Comparison of ENCODE assay signal across 24 cellular contexts in the genomic region with DNA sequence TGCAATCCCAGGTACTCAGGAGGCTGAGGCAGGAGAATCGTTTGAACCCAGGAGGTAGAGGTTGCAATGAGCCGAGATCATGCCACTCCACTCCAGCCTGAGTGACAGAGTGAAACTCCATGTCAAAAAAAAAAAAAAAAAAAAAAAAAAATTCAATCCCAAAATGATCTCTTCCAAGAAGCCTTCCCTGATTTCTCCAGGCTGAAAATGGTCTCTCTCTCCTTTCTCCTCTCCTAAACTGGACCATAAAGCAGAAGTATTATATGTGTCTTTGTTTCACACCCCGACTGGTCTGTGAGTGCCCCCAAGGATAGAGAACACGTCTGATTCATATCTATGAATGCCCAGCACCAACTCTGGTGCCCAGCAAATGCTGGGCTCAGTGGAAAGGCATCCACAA. TPM values are rescaled to one million over a fixed set of nuclear protein-coding genes. Genes with fewer than 3 reads are reported as not detected.
A peak's percentile ranks its signal among the peaks of the same experiment; 100 is the strongest.
DNase-seq lines count a peak whose midpoint lies in the region; ATAC-seq, FAIRE-seq and TF ChIP-seq lines count a peak whose summit lies in the region.
"Had no signal": no experiment of that assay in that cellular context is flagged by ENCODE, and none has a peak within 500 bp of the region (broad histone marks: within the 10 kb centered on the region; RNA-seq: fewer than 3 reads in every experiment).

No MANE protein-coding gene starts in this region.

- H3K9me3 Mint-ChIP-seq in chondrocyte (ENCODE audit: low read depth) (no peaks in the 10 kb centered on the region), GM23338 (no peaks in the 10 kb centered on the region)
- H3K9me3 Mint-ChIP-seq: CD4-positive, alpha-beta memory T cell; CD4-positive, CD25-positive, alpha-beta regulatory T cell; CD8-positive, alpha-beta memory T cell had no signal

- H3K36me3 Mint-ChIP-seq in chondrocyte (ENCODE audit: low read depth) (peaks cover 6% of the 10 kb centered on the region), GM23338 (ENCODE audit: low read depth) (peaks cover 32% of the 10 kb centered on the region)
- H3K36me3 Mint-ChIP-seq: CD4-positive, alpha-beta memory T cell; CD4-positive, CD25-positive, alpha-beta regulatory T cell; CD8-positive, alpha-beta memory T cell had no signal

- FAIRE-seq in A549 (lab: Jason Lieb, UNC), result no peak
- FAIRE-seq: GM12878, GM12892, GM18507 had no signal

- TF ChIP-seq POLR2A in A549 (IDR thresholded peaks at IDR 0.05; ENCODE audit: low read length), result no peak

- H3K27me3 Mint-ChIP-seq in chondrocyte (ENCODE audit: low read depth) (no peaks in the 10 kb centered on the region), GM23338 (ENCODE audit: insufficient read depth, low read depth, poor library complexity) (peaks cover 3% of the 10 kb centered on the region)
- H3K27me3 Mint-ChIP-seq: CD4-positive, alpha-beta memory T cell; CD4-positive, CD25-positive, alpha-beta regulatory T cell had no signal

- H3K9me3 ChIP-seq in A549, result no peaks in the 10 kb centered on the region
- H3K9me3 ChIP-seq: BE2C, BLaER1 had no signal

- DNase-seq in A549 (ENCODE audit: low read depth in 1 of 2, low spot score in 1 of 2), result no peak
- peak; percentile 6 for DNase-seq in chondrocyte (ENCODE audit: low spot score)
- DNase-seq in dedifferentiated amniotic fluid mesenchymal stem cell (ENCODE audit: extremely low spot score), result no peak
- DNase-seq in T1000 (lab: John Stamatoyannopoulos, UW), result no peak
- no peak for DNase-seq in GM23338 (ENCODE audit: low spot score)
- DNase-seq: ACHN; BE2C; C1 segment of cervical spinal cord; CD4-positive, alpha-beta memory T cell; CD4-positive, CD25-positive, alpha-beta regulatory T cell; CD8-positive, alpha-beta memory T cell; COR-L47; DMS 273 treated with DMSO at 0.1 percent for 48 hours; DMS153; DMS53; DMS79; DND-41; EL; GDM1 had no signal

- H3K4me2 ChIP-seq in A549 (no peak overlapping the region), GM23338 (no peak overlapping the region)
- H3K4me2 ChIP-seq: BLaER1 had no signal

- H2AFZ ChIP-seq in GM23338, result no peak overlapping the region

- peaks cover 5% of the 10 kb centered on the region; the same call in 1 of the 2 replicates for H3K36me3 ChIP-seq in GM23338 (ENCODE audit: insufficient read depth)
- H3K36me3 ChIP-seq: BE2C had no signal

- H3K4me1 Mint-ChIP-seq in chondrocyte (ENCODE audit: low read depth) (no peaks in the 10 kb centered on the region), GM23338 (no peaks in the 10 kb centered on the region)
- H3K4me1 Mint-ChIP-seq: CD14-positive monocyte; CD4-positive, alpha-beta memory T cell; CD4-positive, CD25-positive, alpha-beta regulatory T cell; CD8-positive, alpha-beta memory T cell had no signal

- no peaks in the 10 kb centered on the region for H3K9me2 ChIP-seq in GM23338 (ENCODE audit: insufficient read depth)

- no peak for TF ChIP-seq CTCF in A549 (IDR thresholded peaks at IDR 0.05)
- TF ChIP-seq CTCF in chondrocyte (IDR thresholded peaks at IDR 0.05), result no peak
- TF ChIP-seq CTCF in GM23338 (conservative IDR thresholded peaks at IDR 0.05; ENCODE audit: low read depth in 2 of 2), result no peak

- H3K4me1 ChIP-seq in A549 (no peaks in the 10 kb centered on the region), GM23338 (ENCODE audit: insufficient read depth) (no peaks in the 10 kb centered on the region)
- H3K4me1 ChIP-seq: BE2C had no signal

- no peak for TF ChIP-seq EP300 in A549 (IDR thresholded peaks at IDR 0.05)

- TF ChIP-seq RAD21 in A549 (conservative IDR thresholded peaks at IDR 0.05 in 1 of 2, IDR thresholded peaks at IDR 0.05 in 1 of 2), result no peak

- no peak overlapping the region for H3K4me3 Mint-ChIP-seq in chondrocyte (ENCODE audit: unreplicated experiment)
- H3K4me3 Mint-ChIP-seq in GM23338, result no peak overlapping the region
- H3K4me3 Mint-ChIP-seq: CD14-positive monocyte; CD4-positive, alpha-beta memory T cell; CD4-positive, CD25-positive, alpha-beta regulatory T cell; CD8-positive, alpha-beta memory T cell had no signal

- H3K27ac Mint-ChIP-seq in chondrocyte (ENCODE audit: unreplicated experiment) (no peak overlapping the region), GM23338 (no peak overlapping the region)
- H3K27ac Mint-ChIP-seq: CD4-positive, alpha-beta memory T cell; CD4-positive, CD25-positive, alpha-beta regulatory T cell; CD8-positive, alpha-beta memory T cell had no signal

- no peak overlapping the region for H3K27ac ChIP-seq in A549
- H3K27ac ChIP-seq in GM23338 (ENCODE audit: low read depth), result no peak overlapping the region
- H3K27ac ChIP-seq: BLaER1 had no signal

- H3K27me3 ChIP-seq in GM23338 (ENCODE audit: insufficient read depth), result no peaks in the 10 kb centered on the region
- H3K27me3 ChIP-seq: BE2C had no signal

- H3F3A ChIP-seq in GM23338 (replicated peaks; ENCODE audit: low read depth), result no peaks in the 10 kb centered on the region

- CTCF ChIA-PET in A549 (lab: Yijun Ruan, JAX), result interaction anchor here (1.7 kb wide), 1 partner anchor 15 kb away, joined by 3 read pairs; no protein-coding TSS in a partner anchor

- H3K4me3 ChIP-seq in A549 (no peak overlapping the region), GM23338 (no peak overlapping the region)
- H3K4me3 ChIP-seq: BLaER1, GM12878 had no signal

- no peak for ATAC-seq in A549
- no peak for ATAC-seq in GM23338
- ATAC-seq: GM12878 had no signal

- H3K79me2 ChIP-seq in GM23338 (replicated peaks; ENCODE audit: insufficient read depth), result no peaks in the 10 kb centered on the region

- H4K20me1 ChIP-seq in GM23338 (replicated peaks; ENCODE audit: insufficient read depth), result no peaks in the 10 kb centered on the region
- H4K20me1 ChIP-seq: BLaER1 had no signal

- 87% methylated on average over 4 of the region's 4 CpGs for WGBS in A549 (ENCODE audit: missing lambda C conversion rate)

- POLR2A ChIA-PET in A549 (lab: Yijun Ruan, JAX), result no interaction called here

TF ChIP-seq in A549, 52 proteins besides CTCF, POLR2A, EP300 and RAD21:
- TF ChIP-seq ZFP36 (IDR thresholded peaks at IDR 0.05; ENCODE audit: borderline replicate concordance, partially characterized antibody) (peak; percentile 54), NPAS2 (CRISPR knock-in tag; IDR thresholded peaks at IDR 0.05; ENCODE audit: borderline replicate concordance) (no peak), FOXS1 (CRISPR knock-in tag; IDR thresholded peaks at IDR 0.05) (no peak)
- TF ChIP-seq, protein P1, sequence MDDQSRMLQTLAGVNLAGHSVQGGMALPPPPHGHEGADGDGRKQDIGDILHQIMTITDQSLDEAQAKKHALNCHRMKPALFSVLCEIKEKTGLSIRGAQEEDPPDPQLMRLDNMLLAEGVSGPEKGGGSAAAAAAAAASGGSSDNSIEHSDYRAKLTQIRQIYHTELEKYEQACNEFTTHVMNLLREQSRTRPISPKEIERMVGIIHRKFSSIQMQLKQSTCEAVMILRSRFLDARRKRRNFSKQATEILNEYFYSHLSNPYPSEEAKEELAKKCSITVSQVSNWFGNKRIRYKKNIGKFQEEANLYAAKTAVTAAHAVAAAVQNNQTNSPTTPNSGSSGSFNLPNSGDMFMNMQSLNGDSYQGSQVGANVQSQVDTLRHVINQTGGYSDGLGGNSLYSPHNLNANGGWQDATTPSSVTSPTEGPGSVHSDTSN (IDR thresholded peaks at IDR 0.05), result no peak
- TF ChIP-seq, protein P2, sequence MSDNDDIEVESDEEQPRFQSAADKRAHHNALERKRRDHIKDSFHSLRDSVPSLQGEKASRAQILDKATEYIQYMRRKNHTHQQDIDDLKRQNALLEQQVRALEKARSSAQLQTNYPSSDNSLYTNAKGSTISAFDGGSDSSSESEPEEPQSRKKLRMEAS (IDR thresholded peaks at IDR 0.05), result no peak

TF ChIP-seq in GM23338, 12 proteins besides CTCF, POLR2A, EP300 and RAD21 (continues in another document):
- TF ChIP-seq EZH2 (IDR thresholded peaks at IDR 0.05; ENCODE audit: low read depth, unreplicated experiment), result no peak
- TF ChIP-seq, protein P3, sequence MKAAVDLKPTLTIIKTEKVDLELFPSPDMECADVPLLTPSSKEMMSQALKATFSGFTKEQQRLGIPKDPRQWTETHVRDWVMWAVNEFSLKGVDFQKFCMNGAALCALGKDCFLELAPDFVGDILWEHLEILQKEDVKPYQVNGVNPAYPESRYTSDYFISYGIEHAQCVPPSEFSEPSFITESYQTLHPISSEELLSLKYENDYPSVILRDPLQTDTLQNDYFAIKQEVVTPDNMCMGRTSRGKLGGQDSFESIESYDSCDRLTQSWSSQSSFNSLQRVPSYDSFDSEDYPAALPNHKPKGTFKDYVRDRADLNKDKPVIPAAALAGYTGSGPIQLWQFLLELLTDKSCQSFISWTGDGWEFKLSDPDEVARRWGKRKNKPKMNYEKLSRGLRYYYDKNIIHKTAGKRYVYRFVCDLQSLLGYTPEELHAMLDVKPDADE (IDR thresholded peaks at IDR 0.05), result no peak
- TF ChIP-seq ZNF331 (CRISPR knock-in tag; IDR thresholded peaks at IDR 0.05; ENCODE audit: low read depth), result no peak
- TF ChIP-seq STAT1 (IDR thresholded peaks at IDR 0.05; ENCODE audit: unreplicated experiment), result no peak
- no peak for TF ChIP-seq JUNB (IDR thresholded peaks at IDR 0.05; ENCODE audit: unreplicated experiment)

RNA-seq across cellular contexts. Expression of a gene that starts 17.3 kb away (rescaled TPM):
- polyA plus RNA-seq in A549 (2011; rRNA removed) (66.8 and 82.0 TPM in 2 replicates), A549 (2017; fragmentation: RNase III; extraction: RNeasy Plus Mini Kit Qiagen cat#74134 plus additional on column Dnase treatment) (43.9 to 48.9 TPM (median 46.5 TPM) in 3 replicates), GM23338 (2016; fragmentation: Nextera tagmentation; extraction: Ambion mirVana) (18.3 and 20.3 TPM in 2 replicates)
- polyA plus RNA-seq in A549 (2012; cell fraction: cytosol; rRNA removed), result 39.3 and 51.0 TPM in 2 replicates
- polyA plus RNA-seq in A549 (2012; cell fraction: nucleus; rRNA removed), result 109 and 122 TPM in 2 replicates
- polyA minus RNA-seq in A549 (2011; rRNA and poly(A)+ RNA removed), result 145 and 151 TPM in 2 replicates
- total RNA-seq in chondrocyte, result 70.1 to 85.0 TPM (median 75.2 TPM) in 3 replicates
- total RNA-seq in GM23338 (2014; rRNA removed; shearing (Covaris generic)), result 139 and 173 TPM in 2 replicates

RNA-seq across cellular contexts. Expression of a gene that starts 39.1 kb away (rescaled TPM):
- polyA plus RNA-seq in A549 (2011; rRNA removed), result 28.3 and 45.3 TPM in 2 replicates
- polyA plus RNA-seq in A549 (2012; cell fraction: cytosol; rRNA removed), result 30.6 and 35.6 TPM in 2 replicates
- 22.9 and 25.9 TPM in 2 replicates for polyA plus RNA-seq in A549 (2012; cell fraction: nucleus; rRNA removed)
- 31.9 to 41.4 TPM (median 37.6 TPM) in 3 replicates for polyA plus RNA-seq in A549 (2017; fragmentation: RNase III; extraction: RNeasy Plus Mini Kit Qiagen cat#74134 plus additional on column Dnase treatment)
- polyA minus RNA-seq in A549 (2011; rRNA and poly(A)+ RNA removed), result 37.6 and 40.7 TPM in 2 replicates
- total RNA-seq in chondrocyte, result 8.0 to 11.6 TPM (median 8.2 TPM) in 3 replicates
- 81.6 and 92.2 TPM in 2 replicates for total RNA-seq in GM23338 (2014; rRNA removed; shearing (Covaris generic))
- 10.7 and 12.3 TPM in 2 replicates for polyA plus RNA-seq in GM23338 (2016; fragmentation: Nextera tagmentation; extraction: Ambion mirVana)
